In genomic region chr3:161443921-161444457, GRCh38 we compare ENCODE assay signal across 1 cellular context.
TF ChIP-seq lines count a peak whose summit lies in the region.

No MANE protein-coding gene starts in this region.

TF ChIP-seq in HepG2, 621 proteins besides CTCF, POLR2A, EP300 and RAD21 (continued from another document and continues in another):
- TF ChIP-seq FOXM1 (CRISPR knock-in tag; IDR thresholded peaks at IDR 0.05) (no peak), WIZ (CRISPR knock-in tag; IDR thresholded peaks at IDR 0.05) (no peak), ATF1 (CRISPR knock-in tag; IDR thresholded peaks at IDR 0.05) (no peak), NFYC (CRISPR knock-in tag; IDR thresholded peaks at IDR 0.05) (no peak), TEAD3 (CRISPR knock-in tag; optimal IDR thresholded peaks at IDR 0.05; ENCODE audit: borderline replicate concordance) (no peak), CBX5 (CRISPR knock-in tag; IDR thresholded peaks at IDR 0.05; ENCODE audit: borderline replicate concordance) (no peak), ZMYM2 (CRISPR knock-in tag; IDR thresholded peaks at IDR 0.05) (no peak), XRCC5 (optimal IDR thresholded peaks at IDR 0.05; ENCODE audit: low read length) (no peak), KDM6A (CRISPR knock-in tag; IDR thresholded peaks at IDR 0.05; ENCODE audit: low read depth) (no peak), ZNF841 (CRISPR knock-in tag; IDR thresholded peaks at IDR 0.05; ENCODE audit: borderline replicate concordance) (no peak), POGZ (CRISPR knock-in tag; IDR thresholded peaks at IDR 0.05) (peak; percentile 20; the same call in 1 of the 2 replicates), HIVEP1 (CRISPR knock-in tag; IDR thresholded peaks at IDR 0.05) (no peak), POLR2AphosphoS5 (IDR thresholded peaks at IDR 0.05; ENCODE audit: low read depth, low read length) (no peak), ZNF33A (CRISPR knock-in tag; IDR thresholded peaks at IDR 0.05; ENCODE audit: borderline replicate concordance) (no peak), ZNF672 (CRISPR knock-in tag; IDR thresholded peaks at IDR 0.05) (no peak), ELF3 (CRISPR knock-in tag; IDR thresholded peaks at IDR 0.05) (peak; percentile 47; the same call in 1 of the 2 replicates), ZBTB14 (CRISPR knock-in tag; IDR thresholded peaks at IDR 0.05) (no peak), ZZZ3 (CRISPR knock-in tag; IDR thresholded peaks at IDR 0.05; ENCODE audit: borderline replicate concordance) (no peak), DMAP1 (CRISPR knock-in tag; IDR thresholded peaks at IDR 0.05) (no peak), THAP7 (CRISPR knock-in tag; IDR thresholded peaks at IDR 0.05) (no peak), SMYD3 (CRISPR knock-in tag; IDR thresholded peaks at IDR 0.05) (no peak), ZNF350 (CRISPR knock-in tag; IDR thresholded peaks at IDR 0.05; ENCODE audit: borderline replicate concordance, low read depth) (no peak), ZNF788 (CRISPR knock-in tag; IDR thresholded peaks at IDR 0.05; ENCODE audit: borderline replicate concordance) (no peak), ZNF34 (CRISPR knock-in tag; IDR thresholded peaks at IDR 0.05; ENCODE audit: borderline replicate concordance) (no peak), ZNF747 (CRISPR knock-in tag; IDR thresholded peaks at IDR 0.05; ENCODE audit: borderline replicate concordance) (no peak), MEIS2 (CRISPR knock-in tag; IDR thresholded peaks at IDR 0.05) (no peak), SNRNP70 (IDR thresholded peaks at IDR 0.05; ENCODE audit: low read depth, low read length) (no peak), PHB2 (IDR thresholded peaks at IDR 0.05; ENCODE audit: partially characterized antibody) (no peak), ZNF446 (CRISPR knock-in tag; IDR thresholded peaks at IDR 0.05) (no peak), ZNF335 (CRISPR knock-in tag; IDR thresholded peaks at IDR 0.05) (no peak), RARG (CRISPR knock-in tag; IDR thresholded peaks at IDR 0.05; ENCODE audit: low read depth) (no peak), PAF1 (CRISPR knock-in tag; IDR thresholded peaks at IDR 0.05) (no peak), NRL (CRISPR knock-in tag; IDR thresholded peaks at IDR 0.05; ENCODE audit: borderline replicate concordance) (no peak), ZKSCAN8 (CRISPR knock-in tag; IDR thresholded peaks at IDR 0.05; ENCODE audit: borderline replicate concordance) (no peak), JARID2 (CRISPR knock-in tag; IDR thresholded peaks at IDR 0.05; ENCODE audit: insufficient replicate concordance) (no peak), NR1H2 (CRISPR knock-in tag; IDR thresholded peaks at IDR 0.05; ENCODE audit: borderline replicate concordance, low read depth) (no peak), RFX5 (IDR thresholded peaks at IDR 0.05; ENCODE audit: low read depth, low read length) (no peak), BRCA1 (CRISPR knock-in tag; IDR thresholded peaks at IDR 0.05) (no peak), LBX2 (CRISPR knock-in tag; IDR thresholded peaks at IDR 0.05; ENCODE audit: borderline replicate concordance) (no peak), ZNF274 (CRISPR knock-in tag; IDR thresholded peaks at IDR 0.05) (no peak), GPBP1L1 (CRISPR knock-in tag; IDR thresholded peaks at IDR 0.05) (no peak), SIX1 (CRISPR knock-in tag; IDR thresholded peaks at IDR 0.05; ENCODE audit: borderline replicate concordance) (peak; percentile 82; the same call in 1 of the 2 replicates), BCL6 (CRISPR knock-in tag; IDR thresholded peaks at IDR 0.05) (peak; percentile 98), SRSF1 (optimal IDR thresholded peaks at IDR 0.05; ENCODE audit: low read depth, low read length) (no peak)
- TF ChIP-seq, protein P1, sequence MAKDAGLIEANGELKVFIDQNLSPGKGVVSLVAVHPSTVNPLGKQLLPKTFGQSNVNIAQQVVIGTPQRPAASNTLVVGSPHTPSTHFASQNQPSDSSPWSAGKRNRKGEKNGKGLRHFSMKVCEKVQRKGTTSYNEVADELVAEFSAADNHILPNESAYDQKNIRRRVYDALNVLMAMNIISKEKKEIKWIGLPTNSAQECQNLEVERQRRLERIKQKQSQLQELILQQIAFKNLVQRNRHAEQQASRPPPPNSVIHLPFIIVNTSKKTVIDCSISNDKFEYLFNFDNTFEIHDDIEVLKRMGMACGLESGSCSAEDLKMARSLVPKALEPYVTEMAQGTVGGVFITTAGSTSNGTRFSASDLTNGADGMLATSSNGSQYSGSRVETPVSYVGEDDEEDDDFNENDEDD (CRISPR knock-in tag; IDR thresholded peaks at IDR 0.05; ENCODE audit: borderline replicate concordance) = no peak
- TF ChIP-seq, protein P2, sequence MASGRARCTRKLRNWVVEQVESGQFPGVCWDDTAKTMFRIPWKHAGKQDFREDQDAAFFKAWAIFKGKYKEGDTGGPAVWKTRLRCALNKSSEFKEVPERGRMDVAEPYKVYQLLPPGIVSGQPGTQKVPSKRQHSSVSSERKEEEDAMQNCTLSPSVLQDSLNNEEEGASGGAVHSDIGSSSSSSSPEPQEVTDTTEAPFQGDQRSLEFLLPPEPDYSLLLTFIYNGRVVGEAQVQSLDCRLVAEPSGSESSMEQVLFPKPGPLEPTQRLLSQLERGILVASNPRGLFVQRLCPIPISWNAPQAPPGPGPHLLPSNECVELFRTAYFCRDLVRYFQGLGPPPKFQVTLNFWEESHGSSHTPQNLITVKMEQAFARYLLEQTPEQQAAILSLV (CRISPR knock-in tag; IDR thresholded peaks at IDR 0.05; ENCODE audit: borderline replicate concordance) = no peak
- TF ChIP-seq, protein P3, sequence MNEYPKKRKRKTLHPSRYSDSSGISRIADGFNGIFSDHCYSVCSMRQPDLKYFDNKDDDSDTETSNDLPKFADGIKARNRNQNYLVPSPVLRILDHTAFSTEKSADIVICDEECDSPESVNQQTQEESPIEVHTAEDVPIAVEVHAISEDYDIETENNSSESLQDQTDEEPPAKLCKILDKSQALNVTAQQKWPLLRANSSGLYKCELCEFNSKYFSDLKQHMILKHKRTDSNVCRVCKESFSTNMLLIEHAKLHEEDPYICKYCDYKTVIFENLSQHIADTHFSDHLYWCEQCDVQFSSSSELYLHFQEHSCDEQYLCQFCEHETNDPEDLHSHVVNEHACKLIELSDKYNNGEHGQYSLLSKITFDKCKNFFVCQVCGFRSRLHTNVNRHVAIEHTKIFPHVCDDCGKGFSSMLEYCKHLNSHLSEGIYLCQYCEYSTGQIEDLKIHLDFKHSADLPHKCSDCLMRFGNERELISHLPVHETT (CRISPR knock-in tag; conservative IDR thresholded peaks at IDR 0.05) = no peak
- TF ChIP-seq, protein P4, sequence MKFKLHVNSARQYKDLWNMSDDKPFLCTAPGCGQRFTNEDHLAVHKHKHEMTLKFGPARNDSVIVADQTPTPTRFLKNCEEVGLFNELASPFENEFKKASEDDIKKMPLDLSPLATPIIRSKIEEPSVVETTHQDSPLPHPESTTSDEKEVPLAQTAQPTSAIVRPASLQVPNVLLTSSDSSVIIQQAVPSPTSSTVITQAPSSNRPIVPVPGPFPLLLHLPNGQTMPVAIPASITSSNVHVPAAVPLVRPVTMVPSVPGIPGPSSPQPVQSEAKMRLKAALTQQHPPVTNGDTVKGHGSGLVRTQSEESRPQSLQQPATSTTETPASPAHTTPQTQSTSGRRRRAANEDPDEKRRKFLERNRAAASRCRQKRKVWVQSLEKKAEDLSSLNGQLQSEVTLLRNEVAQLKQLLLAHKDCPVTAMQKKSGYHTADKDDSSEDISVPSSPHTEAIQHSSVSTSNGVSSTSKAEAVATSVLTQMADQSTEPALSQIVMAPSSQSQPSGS (CRISPR knock-in tag; IDR thresholded peaks at IDR 0.05) = no peak
- TF ChIP-seq, protein P5, sequence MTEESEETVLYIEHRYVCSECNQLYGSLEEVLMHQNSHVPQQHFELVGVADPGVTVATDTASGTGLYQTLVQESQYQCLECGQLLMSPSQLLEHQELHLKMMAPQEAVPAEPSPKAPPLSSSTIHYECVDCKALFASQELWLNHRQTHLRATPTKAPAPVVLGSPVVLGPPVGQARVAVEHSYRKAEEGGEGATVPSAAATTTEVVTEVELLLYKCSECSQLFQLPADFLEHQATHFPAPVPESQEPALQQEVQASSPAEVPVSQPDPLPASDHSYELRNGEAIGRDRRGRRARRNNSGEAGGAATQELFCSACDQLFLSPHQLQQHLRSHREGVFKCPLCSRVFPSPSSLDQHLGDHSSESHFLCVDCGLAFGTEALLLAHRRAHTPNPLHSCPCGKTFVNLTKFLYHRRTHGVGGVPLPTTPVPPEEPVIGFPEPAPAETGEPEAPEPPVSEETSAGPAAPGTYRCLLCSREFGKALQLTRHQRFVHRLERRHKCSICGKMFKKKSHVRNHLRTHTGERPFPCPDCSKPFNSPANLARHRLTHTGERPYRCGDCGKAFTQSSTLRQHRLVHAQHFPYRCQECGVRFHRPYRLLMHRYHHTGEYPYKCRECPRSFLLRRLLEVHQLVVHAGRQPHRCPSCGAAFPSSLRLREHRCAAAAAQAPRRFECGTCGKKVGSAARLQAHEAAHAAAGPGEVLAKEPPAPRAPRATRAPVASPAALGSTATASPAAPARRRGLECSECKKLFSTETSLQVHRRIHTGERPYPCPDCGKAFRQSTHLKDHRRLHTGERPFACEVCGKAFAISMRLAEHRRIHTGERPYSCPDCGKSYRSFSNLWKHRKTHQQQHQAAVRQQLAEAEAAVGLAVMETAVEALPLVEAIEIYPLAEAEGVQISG (CRISPR knock-in tag; IDR thresholded peaks at IDR 0.05) = no peak
- TF ChIP-seq, protein P6, sequence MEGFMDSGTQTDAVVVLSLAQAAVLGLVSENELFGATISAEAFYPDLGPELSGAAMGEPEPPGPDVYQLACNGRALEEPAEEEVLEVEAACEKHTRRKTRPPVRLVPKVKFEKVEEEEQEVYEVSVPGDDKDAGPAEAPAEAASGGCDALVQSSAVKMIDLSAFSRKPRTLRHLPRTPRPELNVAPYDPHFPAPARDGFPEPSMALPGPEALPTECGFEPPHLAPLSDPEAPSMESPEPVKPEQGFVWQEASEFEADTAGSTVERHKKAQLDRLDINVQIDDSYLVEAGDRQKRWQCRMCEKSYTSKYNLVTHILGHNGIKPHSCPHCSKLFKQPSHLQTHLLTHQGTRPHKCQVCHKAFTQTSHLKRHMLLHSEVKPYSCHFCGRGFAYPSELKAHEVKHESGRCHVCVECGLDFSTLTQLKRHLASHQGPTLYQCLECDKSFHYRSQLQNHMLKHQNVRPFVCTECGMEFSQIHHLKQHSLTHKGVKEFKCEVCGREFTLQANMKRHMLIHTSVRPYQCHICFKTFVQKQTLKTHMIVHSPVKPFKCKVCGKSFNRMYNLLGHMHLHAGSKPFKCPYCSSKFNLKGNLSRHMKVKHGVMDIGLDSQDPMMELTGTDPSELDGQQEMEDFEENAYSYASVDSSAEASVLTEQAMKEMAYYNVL (CRISPR knock-in tag; IDR thresholded peaks at IDR 0.05; ENCODE audit: borderline replicate concordance) = no peak
- TF ChIP-seq, protein P7, sequence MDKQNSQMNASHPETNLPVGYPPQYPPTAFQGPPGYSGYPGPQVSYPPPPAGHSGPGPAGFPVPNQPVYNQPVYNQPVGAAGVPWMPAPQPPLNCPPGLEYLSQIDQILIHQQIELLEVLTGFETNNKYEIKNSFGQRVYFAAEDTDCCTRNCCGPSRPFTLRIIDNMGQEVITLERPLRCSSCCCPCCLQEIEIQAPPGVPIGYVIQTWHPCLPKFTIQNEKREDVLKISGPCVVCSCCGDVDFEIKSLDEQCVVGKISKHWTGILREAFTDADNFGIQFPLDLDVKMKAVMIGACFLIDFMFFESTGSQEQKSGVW (CRISPR knock-in tag; IDR thresholded peaks at IDR 0.05; ENCODE audit: borderline replicate concordance) = no peak
- TF ChIP-seq, protein P8, sequence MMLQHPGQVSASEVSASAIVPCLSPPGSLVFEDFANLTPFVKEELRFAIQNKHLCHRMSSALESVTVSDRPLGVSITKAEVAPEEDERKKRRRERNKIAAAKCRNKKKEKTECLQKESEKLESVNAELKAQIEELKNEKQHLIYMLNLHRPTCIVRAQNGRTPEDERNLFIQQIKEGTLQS (CRISPR knock-in tag; IDR thresholded peaks at IDR 0.05) = no peak
- TF ChIP-seq, protein P9, sequence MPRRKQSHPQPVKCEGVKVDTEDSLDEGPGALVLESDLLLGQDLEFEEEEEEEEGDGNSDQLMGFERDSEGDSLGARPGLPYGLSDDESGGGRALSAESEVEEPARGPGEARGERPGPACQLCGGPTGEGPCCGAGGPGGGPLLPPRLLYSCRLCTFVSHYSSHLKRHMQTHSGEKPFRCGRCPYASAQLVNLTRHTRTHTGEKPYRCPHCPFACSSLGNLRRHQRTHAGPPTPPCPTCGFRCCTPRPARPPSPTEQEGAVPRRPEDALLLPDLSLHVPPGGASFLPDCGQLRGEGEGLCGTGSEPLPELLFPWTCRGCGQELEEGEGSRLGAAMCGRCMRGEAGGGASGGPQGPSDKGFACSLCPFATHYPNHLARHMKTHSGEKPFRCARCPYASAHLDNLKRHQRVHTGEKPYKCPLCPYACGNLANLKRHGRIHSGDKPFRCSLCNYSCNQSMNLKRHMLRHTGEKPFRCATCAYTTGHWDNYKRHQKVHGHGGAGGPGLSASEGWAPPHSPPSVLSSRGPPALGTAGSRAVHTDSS (CRISPR knock-in tag; conservative IDR thresholded peaks at IDR 0.05) = no peak
